ENCODE assay signal across 9 cellular contexts in the genomic region with DNA sequence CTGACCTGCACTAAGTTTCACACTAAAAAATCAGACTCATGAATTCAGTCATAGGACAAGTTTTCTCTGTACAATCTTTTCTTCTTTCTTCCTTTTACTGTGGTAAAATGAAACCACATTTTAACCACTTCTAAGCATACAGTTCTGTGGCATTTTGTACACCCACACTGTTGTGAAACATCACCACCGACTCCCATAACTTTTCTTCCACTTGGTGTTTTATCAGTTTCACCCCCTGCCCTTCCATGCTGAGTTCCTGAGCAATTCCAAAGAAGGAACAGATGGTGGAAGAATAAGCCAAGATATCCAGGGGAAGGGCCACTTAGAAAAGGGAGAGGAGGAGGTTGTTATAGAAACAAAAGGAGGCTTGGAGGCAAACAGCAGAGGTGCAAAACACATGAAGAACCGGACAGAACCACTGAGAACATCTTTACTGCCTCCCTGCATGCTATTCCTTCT. TPM values are rescaled to one million over a fixed set of nuclear protein-coding genes. Genes with fewer than 3 reads are reported as not detected.
DNase-seq lines count a peak whose midpoint lies in the region; ATAC-seq and TF ChIP-seq lines count a peak whose summit lies in the region.
"Had no signal": no experiment of that assay in that cellular context is flagged by ENCODE, and none has a peak within 500 bp of the region (broad histone marks: within the 10 kb centered on the region; RNA-seq: fewer than 3 reads in every experiment).

No MANE protein-coding gene starts in this region.

- H3K9me3 Mint-ChIP-seq in activated CD8-positive, alpha-beta T cell treated with anti-CD3 and anti-CD28 coated beads, Interleukin-2, amount 10 ng/mL, durations not matched to agents 7 days and 5 days (ENCODE audit: insufficient read depth) = no peaks in the 10 kb centered on the region

- no peak overlapping the region for H3K27ac Mint-ChIP-seq in activated CD8-positive, alpha-beta T cell treated with anti-CD3 and anti-CD28 coated beads, Interleukin-2, amount 10 ng/mL, durations not matched to agents 7 days and 5 days

- peaks cover 15% of the 10 kb centered on the region for H3K4me1 Mint-ChIP-seq in activated CD8-positive, alpha-beta T cell treated with anti-CD3 and anti-CD28 coated beads, Interleukin-2, amount 10 ng/mL, durations not matched to agents 7 days and 5 days (ENCODE audit: low read depth)

- ATAC-seq in GM18867 (IDR thresholded peaks at IDR 0.05; ENCODE audit: unreplicated experiment) = peak; percentile 95
- ATAC-seq in HG03045 (IDR thresholded peaks at IDR 0.05; ENCODE audit: unreplicated experiment) = peak; percentile 92
- ATAC-seq in activated CD8-positive, alpha-beta T cell treated with anti-CD3 and anti-CD28 coated beads, Interleukin-2, amount 10 ng/mL, durations not matched to agents 7 days and 5 days = peak; percentile 87
- ATAC-seq: HCT116 had no signal

- POLR2A ChIA-PET in activated CD8-positive, alpha-beta T cell treated with anti-CD3 and anti-CD28 coated beads, Interleukin-2, amount 10 ng/mL, durations not matched to agents 7 days and 5 days (lab: Charles Lee) = interaction anchor here (0.6 kb wide), 1 partner anchor 1617 kb away, joined by 3 read pairs; no protein-coding TSS in a partner anchor

- H3K36me3 Mint-ChIP-seq in activated CD8-positive, alpha-beta T cell treated with anti-CD3 and anti-CD28 coated beads, Interleukin-2, amount 10 ng/mL, durations not matched to agents 7 days and 5 days (ENCODE audit: low read depth) = peaks cover 37% of the 10 kb centered on the region

- no peak; the same call in 1 of the 2 replicates for TF ChIP-seq CTCF in AG10803 (conservative IDR thresholded peaks at IDR 0.05; ENCODE audit: low read length)

- CTCF ChIA-PET in activated CD8-positive, alpha-beta T cell treated with anti-CD3 and anti-CD28 coated beads, Interleukin-2, amount 10 ng/mL, durations not matched to agents 7 days and 5 days (lab: Charles Lee) = interaction anchor here (0.9 to 2.4 kb wide), 2 partner anchors 18 to 23 kb away, joined by 3 to 15 read pairs; a partner anchor contains a TSS

- no peak overlapping the region for H3K4me3 Mint-ChIP-seq in activated CD8-positive, alpha-beta T cell treated with anti-CD3 and anti-CD28 coated beads, Interleukin-2, amount 10 ng/mL, durations not matched to agents 7 days and 5 days

- DNase-seq in AG10803 (ENCODE audit: low read depth) (peak; percentile 74), skeletal muscle cell (ENCODE audit: low read depth) (peak; percentile 58), NCI-H2029 (lab: John Stamatoyannopoulos, UW) (no peak), caudate nucleus (lab: John Stamatoyannopoulos, UW) (no peak), NCI-H2227 (lab: John Stamatoyannopoulos, UW; ENCODE audit: unreplicated experiment) (no peak)
- DNase-seq in activated CD8-positive, alpha-beta T cell treated with anti-CD3 and anti-CD28 coated beads, Interleukin-2, amount 10 ng/mL, durations not matched to agents 7 days and 5 days = peak; percentile 31

- H3K4me3 ChIP-seq in AG10803 (ENCODE audit: low read length) (no peak overlapping the region), skeletal muscle cell (ENCODE audit: low read depth, low read length) (no peak overlapping the region)

- no peak overlapping the region for H3K27ac ChIP-seq in caudate nucleus (ENCODE audit: low read depth, low read length)

- peaks cover 2% of the 10 kb centered on the region for H3K27me3 Mint-ChIP-seq in activated CD8-positive, alpha-beta T cell treated with anti-CD3 and anti-CD28 coated beads, Interleukin-2, amount 10 ng/mL, durations not matched to agents 7 days and 5 days (ENCODE audit: low read depth)

RNA-seq across cellular contexts. Expression of a gene that starts 22.6 kb away (rescaled TPM):
- total RNA-seq in activated CD8-positive, alpha-beta T cell treated with anti-CD3 and anti-CD28 coated beads, Interleukin-2, amount 10 ng/mL, durations not matched to agents 7 days and 5 days = 1 to 10 TPM; 3.3 to 4.8 TPM

RNA-seq across cellular contexts. Expression of a gene that starts 38.2 kb away (rescaled TPM):
- 10 to 100 TPM; 29.1 to 30.0 TPM for total RNA-seq in activated CD8-positive, alpha-beta T cell treated with anti-CD3 and anti-CD28 coated beads, Interleukin-2, amount 10 ng/mL, durations not matched to agents 7 days and 5 days

RNA-seq across cellular contexts. Expression of a gene that starts 43.8 kb away (rescaled TPM):
- total RNA-seq in activated CD8-positive, alpha-beta T cell treated with anti-CD3 and anti-CD28 coated beads, Interleukin-2, amount 10 ng/mL, durations not matched to agents 7 days and 5 days = 10 to 100 TPM; 16.6 to 16.7 TPM

Comparison
In these comparisons a context has a peak if more than half of its experiments do, and no peak if none do; other contexts are left out.
1. DNase-seq: peak in AG10803 (single experiment), activated CD8-positive, alpha-beta T cell treated with anti-CD3 and anti-CD28 coated beads, Interleukin-2, amount 10 ng/mL, durations not matched to agents 7 days and 5 days (single experiment) and skeletal muscle cell (single experiment); none in NCI-H2029 (single experiment), caudate nucleus (0 of 61) and NCI-H2227 (single experiment).
2. Peak in every context shown above with its lines, with median percentiles within 50 percentile points of each other: ATAC-seq.